ENCODE assay signal across 1 cellular context in the genomic region with DNA sequence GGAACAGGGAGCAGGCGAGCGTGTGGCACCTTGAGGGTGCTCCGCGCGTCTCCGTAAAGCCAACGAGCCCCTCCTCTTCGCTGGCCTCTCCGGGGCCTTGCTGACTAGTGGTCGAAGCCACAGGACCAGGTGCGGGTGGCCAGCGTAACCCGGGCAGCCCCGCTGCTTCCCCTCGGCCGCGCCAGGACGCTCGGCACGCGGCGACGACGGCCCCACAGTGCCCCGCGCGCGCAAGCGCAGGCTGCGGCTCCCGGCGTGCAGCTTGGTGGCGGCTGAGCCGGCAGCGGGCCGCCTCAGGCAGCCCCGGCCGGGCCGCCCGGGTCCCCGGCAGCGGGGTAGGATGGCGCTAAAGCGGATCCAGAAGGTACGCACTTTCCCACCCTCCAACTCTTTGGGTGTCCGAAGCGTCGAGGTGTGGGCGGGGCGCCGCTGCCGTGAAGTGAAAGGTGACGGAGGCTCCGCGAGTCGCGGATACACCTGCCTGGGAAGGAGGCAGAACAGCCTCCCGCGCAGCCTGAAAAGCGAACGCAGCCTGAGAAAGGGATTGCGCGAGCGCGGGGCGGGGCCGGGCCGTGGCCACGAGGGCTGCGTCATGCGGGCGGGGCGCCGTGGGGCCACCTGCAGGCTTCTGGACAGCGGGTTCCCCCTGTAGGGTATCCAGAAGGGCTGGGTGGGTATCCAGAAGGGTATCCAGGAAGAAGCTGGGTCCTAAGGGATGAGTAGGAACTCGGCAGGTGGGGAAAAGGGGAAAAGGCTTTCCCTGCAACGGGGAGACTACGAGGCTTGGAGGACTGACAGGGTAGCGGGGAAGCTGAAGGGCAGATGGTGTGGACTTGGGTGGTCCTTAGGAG.
TF ChIP-seq lines count a peak whose summit lies in the region.

A gene (plus strand): TSS at position 244 of the 851 bp plus-strand sequence. CDS start 97 bp downstream, at position 341.

TF ChIP-seq in HepG2, 621 proteins besides CTCF, POLR2A, EP300 and RAD21 (continued from another document and continues in another):
- TF ChIP-seq, protein P1, sequence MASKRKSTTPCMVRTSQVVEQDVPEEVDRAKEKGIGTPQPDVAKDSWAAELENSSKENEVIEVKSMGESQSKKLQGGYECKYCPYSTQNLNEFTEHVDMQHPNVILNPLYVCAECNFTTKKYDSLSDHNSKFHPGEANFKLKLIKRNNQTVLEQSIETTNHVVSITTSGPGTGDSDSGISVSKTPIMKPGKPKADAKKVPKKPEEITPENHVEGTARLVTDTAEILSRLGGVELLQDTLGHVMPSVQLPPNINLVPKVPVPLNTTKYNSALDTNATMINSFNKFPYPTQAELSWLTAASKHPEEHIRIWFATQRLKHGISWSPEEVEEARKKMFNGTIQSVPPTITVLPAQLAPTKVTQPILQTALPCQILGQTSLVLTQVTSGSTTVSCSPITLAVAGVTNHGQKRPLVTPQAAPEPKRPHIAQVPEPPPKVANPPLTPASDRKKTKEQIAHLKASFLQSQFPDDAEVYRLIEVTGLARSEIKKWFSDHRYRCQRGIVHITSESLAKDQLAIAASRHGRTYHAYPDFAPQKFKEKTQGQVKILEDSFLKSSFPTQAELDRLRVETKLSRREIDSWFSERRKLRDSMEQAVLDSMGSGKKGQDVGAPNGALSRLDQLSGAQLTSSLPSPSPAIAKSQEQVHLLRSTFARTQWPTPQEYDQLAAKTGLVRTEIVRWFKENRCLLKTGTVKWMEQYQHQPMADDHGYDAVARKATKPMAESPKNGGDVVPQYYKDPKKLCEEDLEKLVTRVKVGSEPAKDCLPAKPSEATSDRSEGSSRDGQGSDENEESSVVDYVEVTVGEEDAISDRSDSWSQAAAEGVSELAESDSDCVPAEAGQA (IDR thresholded peaks at IDR 0.05; ENCODE audit: low read depth) = peak; percentile 55
- TF ChIP-seq, protein P1 (CRISPR knock-in tag; IDR thresholded peaks at IDR 0.05; ENCODE audit: borderline replicate concordance) = peak; percentile 83
- TF ChIP-seq ATF1 (CRISPR knock-in tag; IDR thresholded peaks at IDR 0.05) (no peak), ZNF441 (CRISPR knock-in tag; IDR thresholded peaks at IDR 0.05; ENCODE audit: borderline replicate concordance) (peak; percentile 59; the same call in 1 of the 2 replicates), ZNF768 (CRISPR knock-in tag; IDR thresholded peaks at IDR 0.05) (peak; percentile 77; the same call in 1 of the 2 replicates), TAF1 (CRISPR knock-in tag; IDR thresholded peaks at IDR 0.05) (peak; percentile 83), ELF1 (CRISPR knock-in tag; IDR thresholded peaks at IDR 0.05) (0 out of 2 replicates have a peak, but pooled peaks have one; percentile 1), FOXK1 (CRISPR knock-in tag; IDR thresholded peaks at IDR 0.05; ENCODE audit: borderline replicate concordance, low read depth) (no peak; the same call in 1 of the 2 replicates), TGIF2 (CRISPR knock-in tag; IDR thresholded peaks at IDR 0.05) (peak; percentile 21; the same call in 1 of the 2 replicates), ZNF598 (CRISPR knock-in tag; IDR thresholded peaks at IDR 0.05; ENCODE audit: borderline replicate concordance) (peak; percentile 71; the same call in 1 of the 2 replicates), TCF7L2 (IDR thresholded peaks at IDR 0.05; ENCODE audit: low read depth, low read length) (no peak), ZFP37 (CRISPR knock-in tag; IDR thresholded peaks at IDR 0.05; ENCODE audit: borderline replicate concordance) (no peak), FOXM1 (CRISPR knock-in tag; IDR thresholded peaks at IDR 0.05) (no peak), MTA1 (CRISPR knock-in tag; IDR thresholded peaks at IDR 0.05; ENCODE audit: borderline replicate concordance) (peak; percentile 75), ZNF333 (CRISPR knock-in tag; IDR thresholded peaks at IDR 0.05; ENCODE audit: borderline replicate concordance) (peak; percentile 46; the same call in 1 of the 2 replicates), ZNF30 (CRISPR knock-in tag; IDR thresholded peaks at IDR 0.05) (no peak), ELF4 (CRISPR knock-in tag; IDR thresholded peaks at IDR 0.05; ENCODE audit: borderline replicate concordance) (peak; percentile 63; the same call in 1 of the 2 replicates), ERF (CRISPR knock-in tag; IDR thresholded peaks at IDR 0.05) (peak; percentile 87), U2AF1 (optimal IDR thresholded peaks at IDR 0.05; ENCODE audit: low read depth, low read length) (peak; percentile 40), FIP1L1 (IDR thresholded peaks at IDR 0.05; ENCODE audit: borderline replicate concordance, insufficient read depth, low read depth, low read length) (no peak), SNAI1 (CRISPR knock-in tag; IDR thresholded peaks at IDR 0.05; ENCODE audit: borderline replicate concordance) (no peak)
- TF ChIP-seq, protein P2, sequence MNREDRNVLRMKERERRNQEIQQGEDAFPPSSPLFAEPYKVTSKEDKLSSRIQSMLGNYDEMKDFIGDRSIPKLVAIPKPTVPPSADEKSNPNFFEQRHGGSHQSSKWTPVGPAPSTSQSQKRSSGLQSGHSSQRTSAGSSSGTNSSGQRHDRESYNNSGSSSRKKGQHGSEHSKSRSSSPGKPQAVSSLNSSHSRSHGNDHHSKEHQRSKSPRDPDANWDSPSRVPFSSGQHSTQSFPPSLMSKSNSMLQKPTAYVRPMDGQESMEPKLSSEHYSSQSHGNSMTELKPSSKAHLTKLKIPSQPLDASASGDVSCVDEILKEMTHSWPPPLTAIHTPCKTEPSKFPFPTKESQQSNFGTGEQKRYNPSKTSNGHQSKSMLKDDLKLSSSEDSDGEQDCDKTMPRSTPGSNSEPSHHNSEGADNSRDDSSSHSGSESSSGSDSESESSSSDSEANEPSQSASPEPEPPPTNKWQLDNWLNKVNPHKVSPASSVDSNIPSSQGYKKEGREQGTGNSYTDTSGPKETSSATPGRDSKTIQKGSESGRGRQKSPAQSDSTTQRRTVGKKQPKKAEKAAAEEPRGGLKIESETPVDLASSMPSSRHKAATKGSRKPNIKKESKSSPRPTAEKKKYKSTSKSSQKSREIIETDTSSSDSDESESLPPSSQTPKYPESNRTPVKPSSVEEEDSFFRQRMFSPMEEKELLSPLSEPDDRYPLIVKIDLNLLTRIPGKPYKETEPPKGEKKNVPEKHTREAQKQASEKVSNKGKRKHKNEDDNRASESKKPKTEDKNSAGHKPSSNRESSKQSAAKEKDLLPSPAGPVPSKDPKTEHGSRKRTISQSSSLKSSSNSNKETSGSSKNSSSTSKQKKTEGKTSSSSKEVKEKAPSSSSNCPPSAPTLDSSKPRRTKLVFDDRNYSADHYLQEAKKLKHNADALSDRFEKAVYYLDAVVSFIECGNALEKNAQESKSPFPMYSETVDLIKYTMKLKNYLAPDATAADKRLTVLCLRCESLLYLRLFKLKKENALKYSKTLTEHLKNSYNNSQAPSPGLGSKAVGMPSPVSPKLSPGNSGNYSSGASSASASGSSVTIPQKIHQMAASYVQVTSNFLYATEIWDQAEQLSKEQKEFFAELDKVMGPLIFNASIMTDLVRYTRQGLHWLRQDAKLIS (CRISPR knock-in tag; IDR thresholded peaks at IDR 0.05) = no peak
- TF ChIP-seq, protein P3, sequence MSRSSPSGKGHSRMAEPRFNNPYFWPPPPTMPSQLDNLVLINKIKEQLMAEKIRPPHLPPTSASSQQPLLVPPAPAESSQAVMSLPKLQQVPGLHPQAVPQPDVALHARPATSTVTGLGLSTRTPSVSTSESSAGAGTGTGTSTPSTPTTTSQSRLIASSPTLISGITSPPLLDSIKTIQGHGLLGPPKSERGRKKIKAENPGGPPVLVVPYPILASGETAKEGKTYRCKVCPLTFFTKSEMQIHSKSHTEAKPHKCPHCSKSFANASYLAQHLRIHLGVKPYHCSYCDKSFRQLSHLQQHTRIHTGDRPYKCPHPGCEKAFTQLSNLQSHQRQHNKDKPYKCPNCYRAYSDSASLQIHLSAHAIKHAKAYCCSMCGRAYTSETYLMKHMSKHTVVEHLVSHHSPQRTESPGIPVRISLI (CRISPR knock-in tag; IDR thresholded peaks at IDR 0.05; ENCODE audit: borderline replicate concordance) = peak; percentile 40; the same call in 1 of the 2 replicates
- TF ChIP-seq, protein P4, sequence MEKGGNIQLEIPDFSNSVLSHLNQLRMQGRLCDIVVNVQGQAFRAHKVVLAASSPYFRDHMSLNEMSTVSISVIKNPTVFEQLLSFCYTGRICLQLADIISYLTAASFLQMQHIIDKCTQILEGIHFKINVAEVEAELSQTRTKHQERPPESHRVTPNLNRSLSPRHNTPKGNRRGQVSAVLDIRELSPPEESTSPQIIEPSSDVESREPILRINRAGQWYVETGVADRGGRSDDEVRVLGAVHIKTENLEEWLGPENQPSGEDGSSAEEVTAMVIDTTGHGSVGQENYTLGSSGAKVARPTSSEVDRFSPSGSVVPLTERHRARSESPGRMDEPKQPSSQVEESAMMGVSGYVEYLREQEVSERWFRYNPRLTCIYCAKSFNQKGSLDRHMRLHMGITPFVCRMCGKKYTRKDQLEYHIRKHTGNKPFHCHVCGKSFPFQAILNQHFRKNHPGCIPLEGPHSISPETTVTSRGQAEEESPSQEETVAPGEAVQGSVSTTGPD (CRISPR knock-in tag; IDR thresholded peaks at IDR 0.05) = no peak
- TF ChIP-seq, protein P5, sequence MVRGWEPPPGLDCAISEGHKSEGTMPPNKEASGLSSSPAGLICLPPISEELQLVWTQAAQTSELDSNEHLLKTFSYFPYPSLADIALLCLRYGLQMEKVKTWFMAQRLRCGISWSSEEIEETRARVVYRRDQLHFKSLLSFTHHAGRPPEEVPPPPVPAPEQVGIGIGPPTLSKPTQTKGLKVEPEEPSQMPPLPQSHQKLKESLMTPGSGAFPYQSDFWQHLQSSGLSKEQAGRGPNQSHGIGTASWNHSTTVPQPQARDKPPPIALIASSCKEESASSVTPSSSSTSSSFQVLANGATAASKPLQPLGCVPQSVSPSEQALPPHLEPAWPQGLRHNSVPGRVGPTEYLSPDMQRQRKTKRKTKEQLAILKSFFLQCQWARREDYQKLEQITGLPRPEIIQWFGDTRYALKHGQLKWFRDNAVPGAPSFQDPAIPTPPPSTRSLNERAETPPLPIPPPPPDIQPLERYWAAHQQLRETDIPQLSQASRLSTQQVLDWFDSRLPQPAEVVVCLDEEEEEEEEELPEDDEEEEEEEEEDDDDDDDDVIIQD (CRISPR knock-in tag; IDR thresholded peaks at IDR 0.05; ENCODE audit: low read depth) = no peak
- TF ChIP-seq, protein P6, sequence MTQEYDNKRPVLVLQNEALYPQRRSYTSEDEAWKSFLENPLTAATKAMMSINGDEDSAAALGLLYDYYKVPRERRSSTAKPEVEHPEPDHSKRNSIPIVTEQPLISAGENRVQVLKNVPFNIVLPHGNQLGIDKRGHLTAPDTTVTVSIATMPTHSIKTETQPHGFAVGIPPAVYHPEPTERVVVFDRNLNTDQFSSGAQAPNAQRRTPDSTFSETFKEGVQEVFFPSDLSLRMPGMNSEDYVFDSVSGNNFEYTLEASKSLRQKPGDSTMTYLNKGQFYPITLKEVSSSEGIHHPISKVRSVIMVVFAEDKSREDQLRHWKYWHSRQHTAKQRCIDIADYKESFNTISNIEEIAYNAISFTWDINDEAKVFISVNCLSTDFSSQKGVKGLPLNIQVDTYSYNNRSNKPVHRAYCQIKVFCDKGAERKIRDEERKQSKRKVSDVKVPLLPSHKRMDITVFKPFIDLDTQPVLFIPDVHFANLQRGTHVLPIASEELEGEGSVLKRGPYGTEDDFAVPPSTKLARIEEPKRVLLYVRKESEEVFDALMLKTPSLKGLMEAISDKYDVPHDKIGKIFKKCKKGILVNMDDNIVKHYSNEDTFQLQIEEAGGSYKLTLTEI (CRISPR knock-in tag; conservative IDR thresholded peaks at IDR 0.05) = no peak
- TF ChIP-seq, protein P7, sequence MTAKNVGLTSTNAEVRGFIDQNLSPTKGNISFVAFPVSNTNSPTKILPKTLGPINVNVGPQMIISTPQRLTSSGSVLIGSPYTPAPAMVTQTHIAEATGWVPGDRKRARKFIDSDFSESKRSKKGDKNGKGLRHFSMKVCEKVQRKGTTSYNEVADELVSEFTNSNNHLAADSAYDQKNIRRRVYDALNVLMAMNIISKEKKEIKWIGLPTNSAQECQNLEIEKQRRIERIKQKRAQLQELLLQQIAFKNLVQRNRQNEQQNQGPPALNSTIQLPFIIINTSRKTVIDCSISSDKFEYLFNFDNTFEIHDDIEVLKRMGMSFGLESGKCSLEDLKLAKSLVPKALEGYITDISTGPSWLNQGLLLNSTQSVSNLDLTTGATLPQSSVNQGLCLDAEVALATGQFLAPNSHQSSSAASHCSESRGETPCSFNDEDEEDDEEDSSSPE (CRISPR knock-in tag; IDR thresholded peaks at IDR 0.05) = peak; percentile 79
- TF ChIP-seq, protein P8, sequence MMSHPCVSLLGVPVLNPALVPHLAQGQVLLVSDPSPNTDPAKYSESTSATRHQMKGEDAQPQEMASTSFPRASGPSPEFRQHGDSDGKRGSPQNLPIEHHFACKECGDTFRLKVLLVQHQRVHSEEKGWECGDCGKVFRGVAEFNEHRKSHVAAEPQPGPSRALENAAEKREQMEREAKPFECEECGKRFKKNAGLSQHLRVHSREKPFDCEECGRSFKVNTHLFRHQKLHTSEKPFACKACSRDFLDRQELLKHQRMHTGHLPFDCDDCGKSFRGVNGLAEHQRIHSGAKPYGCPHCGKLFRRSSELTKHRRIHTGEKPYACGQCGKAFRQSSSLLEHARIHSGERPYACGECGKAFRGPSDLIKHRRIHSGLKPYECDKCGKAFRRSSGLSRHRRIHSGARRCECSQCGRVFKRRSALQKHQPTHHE (CRISPR knock-in tag; IDR thresholded peaks at IDR 0.05; ENCODE audit: borderline replicate concordance) = no peak; the same call in 1 of the 2 replicates
